7 cellular contexts compared by ENCODE assay signal in the genomic region with DNA sequence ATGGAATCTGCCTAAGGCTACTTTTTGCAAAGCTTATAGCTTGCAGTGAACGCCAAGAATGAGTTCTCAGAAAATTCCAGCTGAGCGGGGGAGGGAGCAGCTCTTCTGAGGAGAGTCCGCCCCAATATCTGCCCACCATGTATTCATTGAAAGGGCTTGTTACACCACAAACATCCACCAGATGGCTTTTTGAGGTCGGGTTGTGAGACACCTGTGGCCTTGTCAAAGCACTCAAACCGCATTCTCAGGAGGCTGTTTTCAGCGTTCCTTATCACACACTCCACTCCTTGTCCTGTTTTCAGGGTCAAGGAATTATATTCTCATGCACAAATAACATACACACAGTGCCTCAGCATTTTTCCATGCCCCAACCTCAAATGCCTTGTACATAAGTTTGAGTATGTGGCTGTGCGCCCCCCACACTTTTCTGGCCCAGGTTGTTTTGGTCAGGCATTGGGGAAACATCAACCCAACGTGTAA. TPM values are rescaled to one million over a fixed set of nuclear protein-coding genes. Genes with fewer than 3 reads are reported as not detected.
DNase-seq lines count a peak whose midpoint lies in the region; ATAC-seq and TF ChIP-seq lines count a peak whose summit lies in the region.

No MANE protein-coding gene starts in this region.

- no peak overlapping the region for H3K4me3 Mint-ChIP-seq in activated CD4-positive, alpha-beta memory T cell treated with anti-CD3 and anti-CD28 coated beads, Interleukin-2, amount 10 ng/mL, durations not matched to agents 7 days and 5 days
- H3K4me3 Mint-ChIP-seq in endothelial cell (ENCODE audit: unreplicated experiment) = no peak overlapping the region
- H3K4me3 Mint-ChIP-seq in stimulated activated naive CD8-positive, alpha-beta T cell treated with anti-CD3 and anti-CD28 coated beads, Interleukin-15, amount 100 ng/mL, for 72 hours = no peak overlapping the region

- H3K27me3 Mint-ChIP-seq in activated CD4-positive, alpha-beta memory T cell treated with anti-CD3 and anti-CD28 coated beads, Interleukin-2, amount 10 ng/mL, durations not matched to agents 7 days and 5 days = peaks cover 45% of the 10 kb centered on the region
- no peaks in the 10 kb centered on the region for H3K27me3 Mint-ChIP-seq in endothelial cell (ENCODE audit: unreplicated experiment)
- H3K27me3 Mint-ChIP-seq in stimulated activated naive CD8-positive, alpha-beta T cell treated with anti-CD3 and anti-CD28 coated beads, Interleukin-15, amount 100 ng/mL, for 72 hours = peaks cover 19% of the 10 kb centered on the region

- no peaks in the 10 kb centered on the region for H3K36me3 Mint-ChIP-seq in activated CD4-positive, alpha-beta memory T cell treated with anti-CD3 and anti-CD28 coated beads, Interleukin-2, amount 10 ng/mL, durations not matched to agents 7 days and 5 days (ENCODE audit: low read depth)
- H3K36me3 Mint-ChIP-seq in endothelial cell (ENCODE audit: low read depth, unreplicated experiment) = no peaks in the 10 kb centered on the region

- POLR2A ChIA-PET in activated CD4-positive, alpha-beta memory T cell treated with anti-CD3 and anti-CD28 coated beads, Interleukin-2, amount 10 ng/mL, durations not matched to agents 7 days and 5 days (lab: Charles Lee) = interaction anchor here (1.0 kb wide), 1 partner anchor 320 kb away, joined by 5 read pairs; no protein-coding TSS in a partner anchor

- peaks cover 18% of the 10 kb centered on the region for H3K4me1 Mint-ChIP-seq in activated CD4-positive, alpha-beta memory T cell treated with anti-CD3 and anti-CD28 coated beads, Interleukin-2, amount 10 ng/mL, durations not matched to agents 7 days and 5 days
- peaks cover 50% of the 10 kb centered on the region for H3K4me1 Mint-ChIP-seq in endothelial cell (ENCODE audit: unreplicated experiment)
- peaks cover 27% of the 10 kb centered on the region for H3K4me1 Mint-ChIP-seq in stimulated activated naive CD8-positive, alpha-beta T cell treated with anti-CD3 and anti-CD28 coated beads, Interleukin-15, amount 100 ng/mL, for 72 hours

- TF ChIP-seq CTCF in endothelial cell (IDR thresholded peaks at IDR 0.05; ENCODE audit: unreplicated experiment) = peak; percentile 69

- H3K27ac Mint-ChIP-seq in activated CD4-positive, alpha-beta memory T cell treated with anti-CD3 and anti-CD28 coated beads, Interleukin-2, amount 10 ng/mL, durations not matched to agents 7 days and 5 days = no peak overlapping the region
- H3K27ac Mint-ChIP-seq in endothelial cell (ENCODE audit: unreplicated experiment) = no peak overlapping the region
- H3K27ac Mint-ChIP-seq in stimulated activated naive CD8-positive, alpha-beta T cell treated with anti-CD3 and anti-CD28 coated beads, Interleukin-15, amount 100 ng/mL, for 72 hours = no peak overlapping the region

- ATAC-seq in HG02759 (IDR thresholded peaks at IDR 0.05; ENCODE audit: unreplicated experiment) = peak; percentile 69
- peak; percentile 82 for ATAC-seq in stimulated activated naive CD8-positive, alpha-beta T cell treated with anti-CD3 and anti-CD28 coated beads, Interleukin-15, amount 100 ng/mL, for 72 hours

- CTCF ChIA-PET in activated CD4-positive, alpha-beta memory T cell treated with anti-CD3 and anti-CD28 coated beads, Interleukin-2, amount 10 ng/mL, durations not matched to agents 7 days and 5 days (lab: Charles Lee) = interaction anchor here (0.6 to 3.7 kb wide), 17 partner anchors 9 to 417 kb away, joined by 3 to 56 read pairs (median 5); a partner anchor contains a TSS

- no peaks in the 10 kb centered on the region for H3K9me3 Mint-ChIP-seq in activated CD4-positive, alpha-beta memory T cell treated with anti-CD3 and anti-CD28 coated beads, Interleukin-2, amount 10 ng/mL, durations not matched to agents 7 days and 5 days
- H3K9me3 Mint-ChIP-seq in endothelial cell (ENCODE audit: unreplicated experiment) = no peaks in the 10 kb centered on the region
- H3K9me3 Mint-ChIP-seq in stimulated activated naive CD8-positive, alpha-beta T cell treated with anti-CD3 and anti-CD28 coated beads, Interleukin-15, amount 100 ng/mL, for 72 hours = no peaks in the 10 kb centered on the region

- peak; percentile 5 for DNase-seq in GF-D8 (lab: John Stamatoyannopoulos, UW)
- peak; percentile 65 for DNase-seq in NCI-H510A treated with DMSO at 0.1 percent for 48 hours (lab: John Stamatoyannopoulos, UW)
- DNase-seq in activated CD4-positive, alpha-beta memory T cell treated with anti-CD3 and anti-CD28 coated beads, Interleukin-2, amount 10 ng/mL, durations not matched to agents 7 days and 5 days = peak; percentile 59
- peak; percentile 62 for DNase-seq in endothelial cell (ENCODE audit: low spot score)
- DNase-seq in myocyte (ENCODE audit: low read depth) = peak; percentile 88
- peak; percentile 50 to 56 for DNase-seq in stimulated activated naive CD8-positive, alpha-beta T cell treated with anti-CD3 and anti-CD28 coated beads, Interleukin-15, amount 100 ng/mL, for 72 hours

RNA-seq across cellular contexts. Expression of a gene that starts 3.9 kb away (rescaled TPM):
- 1 to 10 TPM in 1 of 2 experiments, under 1 TPM in 1; 0.43 to 1.2 TPM for total RNA-seq in activated CD4-positive, alpha-beta memory T cell treated with anti-CD3 and anti-CD28 coated beads, Interleukin-2, amount 10 ng/mL, durations not matched to agents 7 days and 5 days
- total RNA-seq in endothelial cell (ENCODE audit: unreplicated experiment) (6.6 TPM), myocyte (not detected in 2 replicates)
- not detected for polyA plus RNA-seq in myocyte (2012)

RNA-seq across cellular contexts. Expression of a gene that starts 19.3 kb away (rescaled TPM):
- not detected for total RNA-seq in activated CD4-positive, alpha-beta memory T cell treated with anti-CD3 and anti-CD28 coated beads, Interleukin-2, amount 10 ng/mL, durations not matched to agents 7 days and 5 days
- not detected for total RNA-seq in endothelial cell (ENCODE audit: unreplicated experiment)
- not detected in 2 replicates for total RNA-seq in myocyte
- not detected for polyA plus RNA-seq in myocyte (2012)

RNA-seq across cellular contexts. Expression of a gene that starts 31.7 kb away (rescaled TPM):
- total RNA-seq in activated CD4-positive, alpha-beta memory T cell treated with anti-CD3 and anti-CD28 coated beads, Interleukin-2, amount 10 ng/mL, durations not matched to agents 7 days and 5 days = 1 to 10 TPM; 1.5 to 1.7 TPM
- total RNA-seq in endothelial cell (ENCODE audit: unreplicated experiment) = 8.9 TPM
- total RNA-seq in myocyte = 5.7 and 6.0 TPM in 2 replicates
- polyA plus RNA-seq in myocyte (2012) = 6.5 TPM

RNA-seq across cellular contexts. Expression of a gene that starts 33.7 kb away (rescaled TPM):
- total RNA-seq in activated CD4-positive, alpha-beta memory T cell treated with anti-CD3 and anti-CD28 coated beads, Interleukin-2, amount 10 ng/mL, durations not matched to agents 7 days and 5 days = 1 to 10 TPM; 9.1 to 9.4 TPM
- 9.0 TPM for total RNA-seq in endothelial cell (ENCODE audit: unreplicated experiment)
- 7.1 TPM in 2 replicates for total RNA-seq in myocyte
- 2.3 TPM for polyA plus RNA-seq in myocyte (2012)

RNA-seq across cellular contexts. Expression of a gene that starts 52.2 kb away (rescaled TPM):
- total RNA-seq in activated CD4-positive, alpha-beta memory T cell treated with anti-CD3 and anti-CD28 coated beads, Interleukin-2, amount 10 ng/mL, durations not matched to agents 7 days and 5 days = under 1 TPM in 1 of 2 experiments, not detected in 1; 0.08 TPM
- 0.08 TPM for total RNA-seq in endothelial cell (ENCODE audit: unreplicated experiment)
- 0.13 TPM in 1 of 2 replicates, not detected in the other for total RNA-seq in myocyte
- 0.06 TPM for polyA plus RNA-seq in myocyte (2012)

Comparison
In these comparisons a context has a peak if more than half of its experiments do, and no peak if none do; other contexts are left out.
1. Peak in every context shown above with its lines: DNase-seq and ATAC-seq.
2. DNase-seq: peak in every context shown above with its lines; median percentile 88 in myocyte; 65 in NCI-H510A treated with DMSO at 0.1 percent for 48 hours; 62 in endothelial cell; 59 in activated CD4-positive, alpha-beta memory T cell treated with anti-CD3 and anti-CD28 coated beads, Interleukin-2, amount 10 ng/mL, durations not matched to agents 7 days and 5 days; 53 in stimulated activated naive CD8-positive, alpha-beta T cell treated with anti-CD3 and anti-CD28 coated beads, Interleukin-15, amount 100 ng/mL, for 72 hours; 5 in GF-D8.